Comparison of ENCODE assay signal across 28 cellular contexts in genomic region chr17:2684549-2684948, GRCh38. TPM values are rescaled to one million over a fixed set of nuclear protein-coding genes. Genes with fewer than 3 reads are reported as not detected.
DNase-seq lines count a peak whose midpoint lies in the region; ATAC-seq and TF ChIP-seq lines count a peak whose summit lies in the region.
"Had no signal": no experiment of that assay in that cellular context is flagged by ENCODE, and none has a peak within 500 bp of the region (broad histone marks: within the 10 kb centered on the region; RNA-seq: fewer than 3 reads in every experiment).

No MANE protein-coding gene starts in this region.

- no CpG with 5 or more reads among the region's 18 CpGs for WGBS in H9 (ENCODE audit: extremely low coverage, insufficient read length, low lambda C conversion rate)

- no peak overlapping the region for H3K4me2 ChIP-seq in H9 (ENCODE audit: insufficient read depth, insufficient read length, low read length)
- H3K4me2 ChIP-seq: BLaER1 had no signal

- no peak overlapping the region for H3K4ac ChIP-seq in H9 (ENCODE audit: low read depth, low read length)

- no peak overlapping the region for H4K5ac ChIP-seq in H9 (ENCODE audit: insufficient read length, low read depth, low read length)

- no peaks in the 10 kb centered on the region for H3K27me3 ChIP-seq in H9 (ENCODE audit: insufficient read depth, low read length)
- H3K27me3 ChIP-seq: BLaER1, SJCRH30, suprapubic skin, uterus had no signal

- H3K79me2 ChIP-seq in H9 (ENCODE audit: insufficient read depth, low read length) = no peaks in the 10 kb centered on the region; the same call in 1 of the 2 replicates

- no peak overlapping the region for H2BK120ac ChIP-seq in H9 (ENCODE audit: low read depth, low read length, poor library complexity, severe bottlenecking)

- H3K27ac ChIP-seq in H9 (ENCODE audit: insufficient read length, low read depth, low read length) = no peak overlapping the region
- H3K27ac ChIP-seq: BLaER1, SJCRH30, skin epidermis, suprapubic skin, uterus had no signal

- no peak for TF ChIP-seq CTCF in activated CD8-positive, alpha-beta T cell treated with anti-CD3 and anti-CD28 coated beads for 36 hours (IDR thresholded peaks at IDR 0.05)
- TF ChIP-seq CTCF in H9 (conservative IDR thresholded peaks at IDR 0.05) (no peak), brain (conservative IDR thresholded peaks at IDR 0.05) (no peak), osteocyte (IDR thresholded peaks at IDR 0.05) (no peak)

- peak overlapping the region; percentile 51 for H3K27ac Mint-ChIP-seq in activated CD8-positive, alpha-beta T cell treated with anti-CD3 and anti-CD28 coated beads, Interleukin-2, amount 10 ng/mL, durations not matched to agents 7 days and 5 days
- H3K27ac Mint-ChIP-seq in activated CD8-positive, alpha-beta T cell treated with anti-CD3 and anti-CD28 coated beads for 36 hours = no peak overlapping the region
- H3K27ac Mint-ChIP-seq in H9 (peak overlapping the region in 2 of 3 experiments; percentile 74 to 79; a peak in 3 of 7 replicates), brain (peak overlapping the region in 3 of 5 experiments; percentile 39 to 95 (median 74)), osteocyte (ENCODE audit: unreplicated experiment) (no peak overlapping the region)
- H3K27ac Mint-ChIP-seq: dendritic cell treated with granulocyte-macrophage colony-stimulating factor and Interleukin-4, amounts not matched to agents 40 ng/mL and 50 ng/mL, for 4 days had no signal

- DNase-seq in activated CD8-positive, alpha-beta T cell treated with anti-CD3 and anti-CD28 coated beads, Interleukin-2, amount 10 ng/mL, durations not matched to agents 7 days and 5 days = no peak
- no peak for DNase-seq in activated CD8-positive, alpha-beta T cell treated with anti-CD3 and anti-CD28 coated beads for 36 hours
- no peak for DNase-seq in H9
- DNase-seq in osteocyte (ENCODE audit: extremely low spot score, unreplicated experiment) = peak; percentile 62
- no peak for DNase-seq in stimulated activated CD4-positive, alpha-beta T cell treated with anti-CD3 and anti-CD28 coated beads, Interleukin-15, amount 100 ng/mL, for 24 hours
- DNase-seq: ACHN; activated CD4-positive, alpha-beta T cell treated with anti-CD3 and anti-CD28 coated beads, Interleukin-2, amount 50 U/mL, for 4 hours; activated naive CD4-positive, alpha-beta T cell treated with Interleukin-2 at 50 U/mL for 16 hours; activated T-cell treated with anti-CD3 and anti-CD28 coated beads, Interleukin-2, amount 50 U/mL, for 4 hours; amygdala; DND-41; KG1; MM.1S; NCI-H1417 treated with DMSO at 0.1 percent for 48 hours; NCI-H2107; NCI-H524; SJCRH30; stimulated activated CD4-positive, alpha-beta T cell treated with anti-CD3 and anti-CD28 coated beads, Interleukin-1b, Interleukin-23, amount 100 ng/mL, for 48 hours; T-helper 2 cell; uterus had no signal

- no peak overlapping the region for H3K18ac ChIP-seq in H9 (ENCODE audit: insufficient read length, low read depth, low read length)

- no peak overlapping the region for H3K9ac ChIP-seq in H9 (ENCODE audit: extremely low read depth, insufficient read length, low read length)
- H3K9ac ChIP-seq: BLaER1 had no signal

- no peak overlapping the region for H4K8ac ChIP-seq in H9 (replicated peaks; ENCODE audit: insufficient read length, low read depth, low read length)

- H2BK20ac ChIP-seq in H9 (ENCODE audit: low read depth, low read length, poor library complexity, severe bottlenecking) = no peak overlapping the region

- no peaks in the 10 kb centered on the region for H3K27me3 Mint-ChIP-seq in activated CD8-positive, alpha-beta T cell treated with anti-CD3 and anti-CD28 coated beads, Interleukin-2, amount 10 ng/mL, durations not matched to agents 7 days and 5 days (ENCODE audit: low read depth)
- H3K27me3 Mint-ChIP-seq in activated CD8-positive, alpha-beta T cell treated with anti-CD3 and anti-CD28 coated beads for 36 hours = no peaks in the 10 kb centered on the region
- H3K27me3 Mint-ChIP-seq in H9 (ENCODE audit: low read depth) (no peaks in the 10 kb centered on the region), brain (no peaks in the 10 kb centered on the region), osteocyte (ENCODE audit: unreplicated experiment) (no peaks in the 10 kb centered on the region)
- H3K27me3 Mint-ChIP-seq: dendritic cell treated with granulocyte-macrophage colony-stimulating factor and Interleukin-4, amounts not matched to agents 40 ng/mL and 50 ng/mL, for 4 days had no signal

- H2AK5ac ChIP-seq in H9 (ENCODE audit: insufficient read length, low read length) = no peak overlapping the region

- H3K36me3 Mint-ChIP-seq in activated CD8-positive, alpha-beta T cell treated with anti-CD3 and anti-CD28 coated beads, Interleukin-2, amount 10 ng/mL, durations not matched to agents 7 days and 5 days (ENCODE audit: low read depth) = peaks cover 52% of the 10 kb centered on the region
- H3K36me3 Mint-ChIP-seq in activated CD8-positive, alpha-beta T cell treated with anti-CD3 and anti-CD28 coated beads for 36 hours (ENCODE audit: low read depth) = peaks cover 29% of the 10 kb centered on the region
- H3K36me3 Mint-ChIP-seq in H9 (ENCODE audit: insufficient read depth in 1 of 3, low read depth in 3 of 3) (peaks cover 12 to 49% (median 39%) of the 10 kb centered on the region in 3 experiments; a peak in 6 of 7 replicates), brain (peaks cover 37% of the 10 kb centered on the region), osteocyte (ENCODE audit: unreplicated experiment) (peaks cover 46% of the 10 kb centered on the region)

- no peaks in the 10 kb centered on the region for H4K20me1 ChIP-seq in H9 (ENCODE audit: control insufficient read depth, insufficient read depth, insufficient read length)

- no peak overlapping the region for H2BK5ac ChIP-seq in H9 (ENCODE audit: insufficient read length, low read length)

- no peaks in the 10 kb centered on the region for H3K79me1 ChIP-seq in H9 (ENCODE audit: insufficient read depth, low read depth, low read length, poor library complexity, severe bottlenecking)

- H2BK15ac ChIP-seq in H9 (ENCODE audit: low read depth, low read length) = no peak overlapping the region

- CTCF ChIA-PET in activated CD8-positive, alpha-beta T cell treated with anti-CD3 and anti-CD28 coated beads, Interleukin-2, amount 10 ng/mL, durations not matched to agents 7 days and 5 days (lab: Charles Lee) = interaction anchor here (1.7 kb wide), 1 partner anchor 10 kb away, joined by 5 read pairs; no protein-coding TSS in a partner anchor
- CTCF ChIA-PET in activated CD8-positive, alpha-beta T cell treated with anti-CD3 and anti-CD28 coated beads for 36 hours (lab: Charles Lee) = interaction anchor here (3.5 kb wide), 1 partner anchor 10 kb away, joined by 16 read pairs; no protein-coding TSS in a partner anchor

- no peak overlapping the region for H4K91ac ChIP-seq in H9 (ENCODE audit: insufficient read length, low read depth, low read length)

- no peaks in the 10 kb centered on the region for H3K9me3 ChIP-seq in H9 (ENCODE audit: control insufficient read depth, low read depth, low read length)
- H3K9me3 ChIP-seq: BLaER1, HAP-1, SJCRH30, suprapubic skin, uterus had no signal

- no peak for ATAC-seq in activated CD8-positive, alpha-beta T cell treated with anti-CD3 and anti-CD28 coated beads, Interleukin-2, amount 10 ng/mL, durations not matched to agents 7 days and 5 days
- no peak for ATAC-seq in activated CD8-positive, alpha-beta T cell treated with anti-CD3 and anti-CD28 coated beads for 36 hours
- ATAC-seq in GM21619 (IDR thresholded peaks at IDR 0.05; ENCODE audit: unreplicated experiment) (no peak), GM18909 (IDR thresholded peaks at IDR 0.05; ENCODE audit: poor library complexity, unreplicated experiment) (no peak)
- ATAC-seq: activated T-cell treated with anti-CD3 and anti-CD28 coated beads, Interleukin-2, amount 50 U/mL, for 4 hours had no signal

- no peak overlapping the region for H2AFZ ChIP-seq in H9 (ENCODE audit: low read length)

- H3K23me2 ChIP-seq in H9 (ENCODE audit: insufficient read length, low read depth, low read length, poor library complexity, severe bottlenecking) = no peaks in the 10 kb centered on the region

- H3K9me3 Mint-ChIP-seq in activated CD8-positive, alpha-beta T cell treated with anti-CD3 and anti-CD28 coated beads, Interleukin-2, amount 10 ng/mL, durations not matched to agents 7 days and 5 days (ENCODE audit: insufficient read depth) = no peaks in the 10 kb centered on the region
- H3K9me3 Mint-ChIP-seq in activated CD8-positive, alpha-beta T cell treated with anti-CD3 and anti-CD28 coated beads for 36 hours = no peaks in the 10 kb centered on the region
- H3K9me3 Mint-ChIP-seq in H9 = no peaks in the 10 kb centered on the region
- no peaks in the 10 kb centered on the region for H3K9me3 Mint-ChIP-seq in brain
- H3K9me3 Mint-ChIP-seq in osteocyte (ENCODE audit: unreplicated experiment) = no peaks in the 10 kb centered on the region
- H3K9me3 Mint-ChIP-seq: activated T-cell treated with anti-CD3 and anti-CD28 coated beads, Interleukin-2, amount 50 U/mL, for 4 hours; dendritic cell treated with granulocyte-macrophage colony-stimulating factor and Interleukin-4, amounts not matched to agents 40 ng/mL and 50 ng/mL, for 4 days had no signal

- H3K4me1 Mint-ChIP-seq in activated CD8-positive, alpha-beta T cell treated with anti-CD3 and anti-CD28 coated beads, Interleukin-2, amount 10 ng/mL, durations not matched to agents 7 days and 5 days (ENCODE audit: low read depth) = peaks cover 8% of the 10 kb centered on the region
- H3K4me1 Mint-ChIP-seq in activated CD8-positive, alpha-beta T cell treated with anti-CD3 and anti-CD28 coated beads for 36 hours (ENCODE audit: low read depth) = peaks cover 10% of the 10 kb centered on the region
- H3K4me1 Mint-ChIP-seq in H9 (peaks cover 9 to 19% of the 10 kb centered on the region in 2 experiments), brain (peaks cover 9% of the 10 kb centered on the region), osteocyte (ENCODE audit: unreplicated experiment) (peaks cover 16% of the 10 kb centered on the region)

- H3K56ac ChIP-seq in H9 (ENCODE audit: insufficient read length, low read depth, low read length) = no peak overlapping the region

- POLR2A ChIA-PET in activated CD8-positive, alpha-beta T cell treated with anti-CD3 and anti-CD28 coated beads, Interleukin-2, amount 10 ng/mL, durations not matched to agents 7 days and 5 days (lab: Charles Lee) = interaction anchor here (0.6 kb wide), 1 partner anchor 10 kb away, joined by 3 read pairs; no protein-coding TSS in a partner anchor
- POLR2A ChIA-PET in activated CD8-positive, alpha-beta T cell treated with anti-CD3 and anti-CD28 coated beads for 36 hours (lab: Charles Lee) = interaction anchor here (0.8 kb wide), 1 partner anchor 20 kb away, joined by 3 read pairs; no protein-coding TSS in a partner anchor

- H3K4me3 Mint-ChIP-seq in activated CD8-positive, alpha-beta T cell treated with anti-CD3 and anti-CD28 coated beads, Interleukin-2, amount 10 ng/mL, durations not matched to agents 7 days and 5 days = no peak overlapping the region
- no peak overlapping the region for H3K4me3 Mint-ChIP-seq in activated CD8-positive, alpha-beta T cell treated with anti-CD3 and anti-CD28 coated beads for 36 hours
- no peak overlapping the region for H3K4me3 Mint-ChIP-seq in H9
- H3K4me3 Mint-ChIP-seq in brain = no peak overlapping the region
- no peak overlapping the region for H3K4me3 Mint-ChIP-seq in osteocyte (ENCODE audit: unreplicated experiment)
- H3K4me3 Mint-ChIP-seq: activated T-cell treated with anti-CD3 and anti-CD28 coated beads, Interleukin-2, amount 50 U/mL, for 4 hours; dendritic cell treated with granulocyte-macrophage colony-stimulating factor and Interleukin-4, amounts not matched to agents 40 ng/mL and 50 ng/mL, for 4 days had no signal

- H3K14ac ChIP-seq in H9 (ENCODE audit: insufficient read depth, low read length) = no peak overlapping the region

- H3K4me1 ChIP-seq in H9 (ENCODE audit: insufficient read depth, low read length) = no peaks in the 10 kb centered on the region
- H3K4me1 ChIP-seq: HAP-1, SJCRH30, uterus had no signal

- no peak overlapping the region for H3K23ac ChIP-seq in H9 (ENCODE audit: insufficient read length, low read depth, low read length)

- H2BK12ac ChIP-seq in H9 (ENCODE audit: insufficient read length, low read depth, low read length) = no peak overlapping the region

- no peak overlapping the region for H3T11ph ChIP-seq in H9 (ENCODE audit: low read length)

- intact Hi-C loops in activated CD8-positive, alpha-beta T cell treated with anti-CD3 and anti-CD28 coated beads for 36 hours (cut with micrococcal nuclease) = no loop called here

RNA-seq across cellular contexts. Expression of gene CLUH, which starts 27.0 kb away (rescaled TPM):
- 10 to 100 TPM; 59.0 to 64.9 TPM for total RNA-seq in activated CD8-positive, alpha-beta T cell treated with anti-CD3 and anti-CD28 coated beads, Interleukin-2, amount 10 ng/mL, durations not matched to agents 7 days and 5 days
- total RNA-seq in activated CD8-positive, alpha-beta T cell treated with anti-CD3 and anti-CD28 coated beads for 36 hours = 100 to 1,000 TPM; 105 to 111 TPM
- total RNA-seq in H9 (2021) (91.3 and 97.0 TPM in 2 replicates), osteocyte (47.0 and 49.4 TPM in 2 replicates)
- polyA plus RNA-seq in brain (ENCODE audit: insufficient read depth, low read depth, low replicate concordance) = 28.9 TPM

Comparison
In these comparisons a context has a peak if more than half of its experiments do, and no peak if none do; other contexts are left out.
1. H3K27ac Mint-ChIP-seq: peak in activated CD8-positive, alpha-beta T cell treated with anti-CD3 and anti-CD28 coated beads, Interleukin-2, amount 10 ng/mL, durations not matched to agents 7 days and 5 days (single experiment), H9 (2 of 3) and brain (3 of 5); none in activated CD8-positive, alpha-beta T cell treated with anti-CD3 and anti-CD28 coated beads for 36 hours (single experiment) and osteocyte (single experiment).